21 cellular contexts compared by ENCODE assay signal in the genomic region with DNA sequence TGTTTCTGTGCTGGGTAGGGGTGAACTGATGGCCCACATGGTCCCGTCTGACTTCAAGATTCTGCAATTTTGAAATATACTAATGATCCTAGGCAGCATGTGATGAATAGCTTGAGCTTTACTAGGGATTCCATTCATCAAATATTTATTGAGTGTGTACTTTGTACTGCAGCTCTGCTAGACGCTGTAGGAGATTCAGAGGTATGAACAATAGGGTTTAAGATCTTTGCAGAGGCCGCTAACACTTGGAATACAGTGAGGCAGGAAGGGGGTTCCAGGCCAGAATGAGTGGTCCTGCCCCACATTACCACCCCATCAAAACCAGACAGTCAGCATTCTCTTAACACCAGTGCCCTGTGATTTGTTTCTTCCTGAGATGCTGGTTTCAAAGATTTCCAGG. TPM values are rescaled to one million over a fixed set of nuclear protein-coding genes. Genes with fewer than 3 reads are reported as not detected.
DNase-seq lines count a peak whose midpoint lies in the region; ATAC-seq and TF ChIP-seq lines count a peak whose summit lies in the region.
"Had no signal": no experiment of that assay in that cellular context is flagged by ENCODE, and none has a peak within 500 bp of the region (broad histone marks: within the 10 kb centered on the region; RNA-seq: fewer than 3 reads in every experiment).

No MANE protein-coding gene starts in this region.

- H3K4me2 ChIP-seq in neuronal stem cell (ENCODE audit: insufficient read depth, low read length, poor library complexity, severe bottlenecking), result no peak overlapping the region
- H3K4me2 ChIP-seq: KMS-11 had no signal

- no peak for ATAC-seq in activated CD4-positive, alpha-beta T cell treated with anti-CD3 and anti-CD28 coated beads for 36 hours
- no peak for ATAC-seq in GM21526 (IDR thresholded peaks at IDR 0.05; ENCODE audit: low FRiP score, unreplicated experiment)

- H2AK5ac ChIP-seq in neuronal stem cell (ENCODE audit: low read depth, low read length), result peak overlapping the region; percentile 13

- in situ Hi-C loops in GM13977 (cut with MboI; ENCODE audit: low pct_unique_long_range_greater_than_20kb, low sequenced_read_pairs, unreplicated experiment), result no loop called here

- no peak overlapping the region for H2BK120ac ChIP-seq in neuronal stem cell (ENCODE audit: low read depth, low read length)

- WGBS in neuronal stem cell (ENCODE audit: extremely low coverage in 2 of 2, insufficient read length in 2 of 2, insufficient replicate concordance in 1 of 2), 2 donors, result no CpG with 5 or more reads among the region's 3 CpGs

- no peaks in the 10 kb centered on the region for H3K27me3 ChIP-seq in neuronal stem cell (ENCODE audit: control insufficient read depth in 3 of 3, insufficient read depth in 3 of 3, low read depth in 1 of 3, low read length in 3 of 3)

- no peak overlapping the region for H2BK5ac ChIP-seq in neuronal stem cell (ENCODE audit: low read length)

- no peak overlapping the region for H2BK12ac ChIP-seq in neuronal stem cell (ENCODE audit: low read length)

- peaks cover 52% of the 10 kb centered on the region for H3K4me1 Mint-ChIP-seq in activated CD4-positive, alpha-beta T cell treated with anti-CD3 and anti-CD28 coated beads, Interleukin-2, amount 10 ng/mL, durations not matched to agents 24 days and 14 days
- H3K4me1 Mint-ChIP-seq in activated CD4-positive, alpha-beta T cell treated with anti-CD3 and anti-CD28 coated beads for 36 hours, result peaks cover 33% of the 10 kb centered on the region
- H3K4me1 Mint-ChIP-seq in Calu3 (ENCODE audit: low read depth, unreplicated experiment), result peaks cover 61% of the 10 kb centered on the region
- H3K4me1 Mint-ChIP-seq in brain, result peaks cover 92% of the 10 kb centered on the region
- H3K4me1 Mint-ChIP-seq in nephron progenitor cell, result peaks cover 89% of the 10 kb centered on the region

- TF ChIP-seq CTCF in Calu3 (IDR thresholded peaks at IDR 0.05; ENCODE audit: unreplicated experiment), result no peak
- no peak for TF ChIP-seq CTCF in brain (conservative IDR thresholded peaks at IDR 0.05)
- TF ChIP-seq CTCF in nephron progenitor cell (IDR thresholded peaks at IDR 0.05), result no peak
- TF ChIP-seq CTCF in GM13977 (IDR thresholded peaks at IDR 0.05; ENCODE audit: extremely low read depth, insufficient read depth, missing control alignments), result no peak

- H2AFZ ChIP-seq in neuronal stem cell (ENCODE audit: low read length), result no peak overlapping the region

- peaks cover 49% of the 10 kb centered on the region for H3K27me3 Mint-ChIP-seq in activated CD4-positive, alpha-beta T cell treated with anti-CD3 and anti-CD28 coated beads, Interleukin-2, amount 10 ng/mL, durations not matched to agents 24 days and 14 days
- H3K27me3 Mint-ChIP-seq in activated CD4-positive, alpha-beta T cell treated with anti-CD3 and anti-CD28 coated beads for 36 hours, result peaks cover 15% of the 10 kb centered on the region
- peaks cover 19% of the 10 kb centered on the region for H3K27me3 Mint-ChIP-seq in Calu3 (ENCODE audit: unreplicated experiment)
- peaks cover 7% of the 10 kb centered on the region for H3K27me3 Mint-ChIP-seq in brain
- peaks cover 6% of the 10 kb centered on the region for H3K27me3 Mint-ChIP-seq in nephron progenitor cell (ENCODE audit: low read depth, poor library complexity)

- H2BK15ac ChIP-seq in neuronal stem cell (ENCODE audit: low read length), result no peak overlapping the region

- intact Hi-C loops in activated CD4-positive, alpha-beta T cell treated with anti-CD3 and anti-CD28 coated beads, Interleukin-2, amount 10 ng/mL, durations not matched to agents 24 days and 14 days (cut with micrococcal nuclease), result no loop called here
- intact Hi-C loops in activated CD4-positive, alpha-beta T cell treated with anti-CD3 and anti-CD28 coated beads for 36 hours (cut with DNase I, micrococcal nuclease), result loop anchor here in 1 of 2 experiments (10.0 kb wide), 2 partner anchors 1153 to 1223 kb away; partner anchors contain the start of genes CEP350 and TOR1AIP1
- intact Hi-C loops in Calu3 (cut with micrococcal nuclease; ENCODE audit: unreplicated experiment), result no loop called here

- no peak overlapping the region for H3K27ac ChIP-seq in neuronal stem cell (replicated peaks; ENCODE audit: low read length)
- H3K27ac ChIP-seq: 22Rv1, KMS-11 had no signal

- H4K91ac ChIP-seq in neuronal stem cell (ENCODE audit: low read depth, low read length, poor library complexity), result no peak overlapping the region

- no peaks in the 10 kb centered on the region for H3K9me3 ChIP-seq in neuronal stem cell (replicated peaks in 1 of 2; ENCODE audit: control insufficient read depth in 2 of 2, insufficient read depth in 1 of 2, low read depth in 1 of 2, low read length in 2 of 2)

- no peak overlapping the region for H3K4me3 Mint-ChIP-seq in activated CD4-positive, alpha-beta T cell treated with anti-CD3 and anti-CD28 coated beads, Interleukin-2, amount 10 ng/mL, durations not matched to agents 24 days and 14 days
- H3K4me3 Mint-ChIP-seq in activated CD4-positive, alpha-beta T cell treated with anti-CD3 and anti-CD28 coated beads for 36 hours, result no peak overlapping the region
- no peak overlapping the region for H3K4me3 Mint-ChIP-seq in Calu3 (ENCODE audit: low read depth, unreplicated experiment)
- peak overlapping the region in 1 of 5 experiments; percentile 37 for H3K4me3 Mint-ChIP-seq in brain
- H3K4me3 Mint-ChIP-seq in nephron progenitor cell, result no peak overlapping the region

- no peaks in the 10 kb centered on the region for H3K36me3 Mint-ChIP-seq in activated CD4-positive, alpha-beta T cell treated with anti-CD3 and anti-CD28 coated beads, Interleukin-2, amount 10 ng/mL, durations not matched to agents 24 days and 14 days (ENCODE audit: low read depth)
- H3K36me3 Mint-ChIP-seq in activated CD4-positive, alpha-beta T cell treated with anti-CD3 and anti-CD28 coated beads for 36 hours (ENCODE audit: low read depth), result no peaks in the 10 kb centered on the region
- peaks cover 31% of the 10 kb centered on the region for H3K36me3 Mint-ChIP-seq in Calu3 (ENCODE audit: insufficient read depth, unreplicated experiment)
- no peaks in the 10 kb centered on the region for H3K36me3 Mint-ChIP-seq in brain
- no peaks in the 10 kb centered on the region for H3K36me3 Mint-ChIP-seq in nephron progenitor cell (ENCODE audit: low read depth)
- H3K36me3 Mint-ChIP-seq: CD4-positive, CD25-positive, alpha-beta regulatory T cell had no signal

- BruUV-seq in Calu3 (replicated peaks; lab: Mats Ljungman, UMichigan), result no TSS peak

- no peak for DNase-seq in activated CD4-positive, alpha-beta T cell treated with anti-CD3 and anti-CD28 coated beads, Interleukin-2, amount 10 ng/mL, durations not matched to agents 24 days and 14 days
- no peak for DNase-seq in activated CD4-positive, alpha-beta T cell treated with anti-CD3 and anti-CD28 coated beads for 36 hours
- no peak for DNase-seq in Calu3
- DNase-seq in neuronal stem cell (ENCODE audit: low spot score), result no peak
- DNase-seq in nephron progenitor cell, result no peak
- DNase-seq in GM13977 (ENCODE audit: low spot score), result no peak
- DNase-seq: CD4-positive, CD25-positive, alpha-beta regulatory T cell; COR-L47; DMS153; GF-D8; NCI-H1417; NCI-H187; NCI-H2107; NCI-H510A treated with DMSO at 0.1 percent for 48 hours; NCI-H774; OCI-M1; RPMI8226 had no signal

- POLR2A ChIA-PET in activated CD4-positive, alpha-beta T cell treated with anti-CD3 and anti-CD28 coated beads for 36 hours (lab: Charles Lee), result interaction anchor here (0.6 kb wide), 2 partner anchors 16 to 33 kb away, joined by 3 to 4 read pairs; no protein-coding TSS in a partner anchor

- no peak overlapping the region for H3K14ac ChIP-seq in neuronal stem cell (ENCODE audit: low read length)

- no peak overlapping the region for H3K4me3 ChIP-seq in neuronal stem cell (ENCODE audit: low read length in 2 of 2)

- no peak overlapping the region for H3K23ac ChIP-seq in neuronal stem cell (ENCODE audit: low read depth, low read length, poor library complexity)

- H3K9ac ChIP-seq in neuronal stem cell (ENCODE audit: low read depth, low read length, poor library complexity), result no peak overlapping the region
- H3K9ac ChIP-seq: KMS-11 had no signal

- H4K8ac ChIP-seq in neuronal stem cell (ENCODE audit: low read depth, low read length), result no peak overlapping the region

- no peaks in the 10 kb centered on the region for H3K36me3 ChIP-seq in neuronal stem cell (replicated peaks in 1 of 2; ENCODE audit: control insufficient read depth in 2 of 2, insufficient read depth in 2 of 2, low read length in 2 of 2)

- CTCF ChIA-PET in activated CD4-positive, alpha-beta T cell treated with anti-CD3 and anti-CD28 coated beads for 36 hours (lab: Charles Lee), result interaction anchor here (1.3 to 14.2 kb wide), 3 partner anchors 18 to 32 kb away, joined by 4 to 156 read pairs (median 6); no protein-coding TSS in a partner anchor
- CTCF ChIA-PET in Calu3 (lab: Charles Lee), result interaction anchor here (1.2 kb wide), 1 partner anchor 15 kb away, joined by 3 read pairs; no protein-coding TSS in a partner anchor

- peaks cover 25 to 29% of the 10 kb centered on the region in 2 donors for H3K4me1 ChIP-seq in neuronal stem cell (ENCODE audit: control insufficient read depth in 2 of 2, insufficient read depth in 1 of 2, low read depth in 1 of 2, low read length in 2 of 2)

- H3K18ac ChIP-seq in neuronal stem cell (ENCODE audit: low read length), result peak overlapping the region; percentile 39

- H3K79me1 ChIP-seq in neuronal stem cell (ENCODE audit: low read depth, low read length), result no peaks in the 10 kb centered on the region

- no peak overlapping the region for H3K4ac ChIP-seq in neuronal stem cell (ENCODE audit: low read length)

- H3K27ac Mint-ChIP-seq in activated CD4-positive, alpha-beta T cell treated with anti-CD3 and anti-CD28 coated beads, Interleukin-2, amount 10 ng/mL, durations not matched to agents 24 days and 14 days, result peak overlapping the region; percentile 46
- H3K27ac Mint-ChIP-seq in activated CD4-positive, alpha-beta T cell treated with anti-CD3 and anti-CD28 coated beads for 36 hours, result no peak overlapping the region
- H3K27ac Mint-ChIP-seq in Calu3 (ENCODE audit: unreplicated experiment), result peak overlapping the region; percentile 1
- peak overlapping the region; percentile 47 to 99 (median 68) for H3K27ac Mint-ChIP-seq in brain
- no peak overlapping the region for H3K27ac Mint-ChIP-seq in nephron progenitor cell
- H3K27ac Mint-ChIP-seq: CD4-positive, CD25-positive, alpha-beta regulatory T cell had no signal

- H3K9me3 Mint-ChIP-seq in activated CD4-positive, alpha-beta T cell treated with anti-CD3 and anti-CD28 coated beads, Interleukin-2, amount 10 ng/mL, durations not matched to agents 24 days and 14 days, result no peaks in the 10 kb centered on the region
- H3K9me3 Mint-ChIP-seq in activated CD4-positive, alpha-beta T cell treated with anti-CD3 and anti-CD28 coated beads for 36 hours (ENCODE audit: low read depth), result no peaks in the 10 kb centered on the region
- H3K9me3 Mint-ChIP-seq in Calu3 (ENCODE audit: low read depth, unreplicated experiment) (no peaks in the 10 kb centered on the region), brain (peaks cover 0 to 4% (median 0%) of the 10 kb centered on the region in 5 experiments), nephron progenitor cell (no peaks in the 10 kb centered on the region)

RNA-seq across cellular contexts. Expression of gene IER5, which starts 19.8 kb away (rescaled TPM):
- total RNA-seq in activated CD4-positive, alpha-beta T cell treated with anti-CD3 and anti-CD28 coated beads, Interleukin-2, amount 10 ng/mL, durations not matched to agents 24 days and 14 days, result 48.3 and 48.6 TPM in 2 replicates
- 10 to 100 TPM; 16.3 to 24.3 TPM for total RNA-seq in activated CD4-positive, alpha-beta T cell treated with anti-CD3 and anti-CD28 coated beads for 36 hours
- 11.4 and 12.2 TPM in 2 replicates for total RNA-seq in Calu3 (2022)
- 12.4 TPM for polyA plus RNA-seq in brain (ENCODE audit: insufficient read depth, low read depth, low replicate concordance)
- 11.5 TPM for polyA plus RNA-seq in neuronal stem cell (2013, experiment 1 of 2)
- polyA plus RNA-seq in neuronal stem cell (2013, experiment 2 of 2), result 11.4 TPM

Comparison
In these comparisons a context has a peak if more than half of its experiments do, and no peak if none do; other contexts are left out.
1. H3K27ac Mint-ChIP-seq: peak in activated CD4-positive, alpha-beta T cell treated with anti-CD3 and anti-CD28 coated beads, Interleukin-2, amount 10 ng/mL, durations not matched to agents 24 days and 14 days (single experiment), Calu3 (single experiment) and brain (5 of 5); none in activated CD4-positive, alpha-beta T cell treated with anti-CD3 and anti-CD28 coated beads for 36 hours (single experiment) and nephron progenitor cell (single experiment).